In the genomic region with DNA sequence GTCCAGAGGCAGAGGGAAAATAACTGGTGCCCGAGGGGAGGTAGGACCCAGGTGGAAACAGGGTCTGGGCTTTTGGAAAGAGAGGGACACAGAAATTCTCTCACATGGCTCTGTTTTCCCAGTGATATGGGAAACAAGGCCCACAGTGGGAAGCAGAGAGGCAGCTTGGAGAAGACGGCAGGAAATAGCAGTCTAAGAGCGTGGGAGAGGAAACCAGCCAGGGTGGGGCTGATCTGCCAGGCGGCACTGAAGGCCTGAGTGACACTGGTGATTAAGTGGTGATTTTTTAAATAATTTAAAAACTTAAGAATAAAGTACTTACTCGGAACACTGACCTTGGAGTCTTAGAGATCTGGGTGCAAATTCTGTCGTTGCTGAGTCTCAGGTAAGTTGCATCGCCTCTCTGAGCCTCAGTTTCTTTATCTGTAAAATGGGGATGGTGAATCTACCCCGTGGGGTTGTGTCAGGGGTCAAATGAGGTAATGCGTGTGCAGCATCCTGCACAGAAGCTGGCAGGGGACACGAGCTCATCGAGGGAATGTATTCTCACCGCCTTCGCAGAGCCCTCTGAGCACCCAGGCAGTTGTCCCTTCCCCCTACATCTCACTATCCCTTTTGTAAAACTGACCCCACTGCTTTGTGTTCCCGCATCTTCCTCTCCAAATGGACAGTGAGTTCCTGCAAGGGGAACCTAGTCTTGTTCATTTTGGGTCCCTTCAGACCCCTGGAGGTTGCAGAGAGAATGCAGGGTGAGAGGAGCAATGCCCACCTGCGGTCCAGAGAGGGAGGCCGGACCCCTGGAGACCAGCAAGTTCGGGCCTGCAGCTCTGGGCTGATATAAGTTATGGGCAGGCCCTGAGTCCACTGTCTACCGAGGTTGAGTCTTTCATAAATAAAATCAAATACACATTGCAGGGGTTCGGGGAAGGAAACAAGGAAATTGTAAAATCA, we compare ENCODE assay signal across 17 cellular contexts.
A peak's percentile ranks its signal among the peaks of the same experiment; 100 is the strongest.
DNase-seq lines count a peak whose midpoint lies in the region; ATAC-seq and TF ChIP-seq lines count a peak whose summit lies in the region.
"Had no signal": no experiment of that assay in that cellular context is flagged by ENCODE, and none has a peak within 500 bp of the region (broad histone marks: within the 10 kb centered on the region; RNA-seq: fewer than 3 reads in every experiment).

No MANE protein-coding gene starts in this region.

- ATAC-seq in GM21737 (IDR thresholded peaks at IDR 0.05; ENCODE audit: unreplicated experiment): no peak
- no peak for ATAC-seq in GM21825 (IDR thresholded peaks at IDR 0.05; ENCODE audit: unreplicated experiment)
- ATAC-seq: CD8-positive, alpha-beta T cell; gastroesophageal sphincter had no signal

- H2BK120ac ChIP-seq in neuronal stem cell (ENCODE audit: low read depth, low read length): no peak overlapping the region

- H4K91ac ChIP-seq in neuronal stem cell (ENCODE audit: low read depth, low read length, poor library complexity): no peak overlapping the region

- no peak overlapping the region for H2AFZ ChIP-seq in neuronal stem cell (ENCODE audit: low read length)

- no peak overlapping the region for H3K27ac ChIP-seq in neuronal stem cell (replicated peaks; ENCODE audit: low read length)
- H3K27ac ChIP-seq: gastroesophageal sphincter, stomach had no signal

- H3K18ac ChIP-seq in neuronal stem cell (ENCODE audit: low read length): no peak overlapping the region

- H3K4ac ChIP-seq in neuronal stem cell (ENCODE audit: low read length): no peak overlapping the region

- DNase-seq in Daoy (ENCODE audit: low read depth) (peak; percentile 42), HT1080 (ENCODE audit: low read depth) (peak; percentile 27), choroid plexus epithelial cell (ENCODE audit: low read depth) (peak; percentile 8), neuronal stem cell (ENCODE audit: low spot score) (no peak), occipital lobe (lab: John Stamatoyannopoulos, UW) (no peak), NCI-H748 treated with DMSO at 0.1 percent for 48 hours (lab: John Stamatoyannopoulos, UW) (no peak)
- DNase-seq: activated CD4-positive, alpha-beta T cell treated with anti-CD3 and anti-CD28 coated beads for 48 hours; CD8-positive, alpha-beta T cell; central memory CD4-positive, alpha-beta T cell; GDM1; NCI-H1048; stomach; T-helper 9 cell had no signal

- H3K27me3 ChIP-seq in neuronal stem cell (ENCODE audit: control insufficient read depth in 3 of 3, insufficient read depth in 3 of 3, low read depth in 1 of 3, low read length in 3 of 3): no peaks in the 10 kb centered on the region
- H3K27me3 ChIP-seq: gastroesophageal sphincter had no signal

- no peaks in the 10 kb centered on the region for H3K79me1 ChIP-seq in neuronal stem cell (ENCODE audit: low read depth, low read length)

- no peaks in the 10 kb centered on the region for H3K9me3 ChIP-seq in neuronal stem cell (replicated peaks in 1 of 2; ENCODE audit: control insufficient read depth in 2 of 2, insufficient read depth in 1 of 2, low read depth in 1 of 2, low read length in 2 of 2)
- H3K9me3 ChIP-seq: prostate gland, stomach had no signal

- no peak overlapping the region for H3K23ac ChIP-seq in neuronal stem cell (ENCODE audit: low read depth, low read length, poor library complexity)

- no peak overlapping the region for H3K4me2 ChIP-seq in neuronal stem cell (ENCODE audit: insufficient read depth, low read length, poor library complexity, severe bottlenecking)

- H4K8ac ChIP-seq in neuronal stem cell (ENCODE audit: low read depth, low read length): no peak overlapping the region

- no peak overlapping the region for H2BK12ac ChIP-seq in neuronal stem cell (ENCODE audit: low read length)

- no peaks in the 10 kb centered on the region for H3K36me3 ChIP-seq in neuronal stem cell (replicated peaks in 1 of 2; ENCODE audit: control insufficient read depth in 2 of 2, insufficient read depth in 2 of 2, low read length in 2 of 2)
- H3K36me3 ChIP-seq: gastroesophageal sphincter, prostate gland, stomach had no signal

- WGBS in neuronal stem cell (ENCODE audit: extremely low coverage in 2 of 2, insufficient read length in 2 of 2, insufficient replicate concordance in 1 of 2), 2 donors: no CpG with 5 or more reads among the region's 19 CpGs

- H3K4me3 ChIP-seq in choroid plexus epithelial cell (ENCODE audit: low read depth, low read length): no peak overlapping the region
- no peak overlapping the region for H3K4me3 ChIP-seq in neuronal stem cell (ENCODE audit: low read length in 2 of 2)
- H3K4me3 ChIP-seq: gastroesophageal sphincter, prostate gland, stomach had no signal

- peak overlapping the region; percentile 31 for H3K14ac ChIP-seq in neuronal stem cell (ENCODE audit: low read length)

- no peak overlapping the region for H2BK15ac ChIP-seq in neuronal stem cell (ENCODE audit: low read length)

- H3K4me1 ChIP-seq in neuronal stem cell (ENCODE audit: control insufficient read depth in 2 of 2, insufficient read depth in 1 of 2, low read depth in 1 of 2, low read length in 2 of 2): peaks cover 0 to 2% of the 10 kb centered on the region in 2 donors
- H3K4me1 ChIP-seq: gastroesophageal sphincter had no signal

- TF ChIP-seq CTCF in choroid plexus epithelial cell (conservative IDR thresholded peaks at IDR 0.05; ENCODE audit: low read depth, low read length): no peak

- no peak overlapping the region for H2AK5ac ChIP-seq in neuronal stem cell (ENCODE audit: low read depth, low read length)

- H2BK5ac ChIP-seq in neuronal stem cell (ENCODE audit: low read length): no peak overlapping the region

- H3K9ac ChIP-seq in neuronal stem cell (ENCODE audit: low read depth, low read length, poor library complexity): no peak overlapping the region

Comparison
In these comparisons a context has a peak if more than half of its experiments do, and no peak if none do; other contexts are left out.
1. DNase-seq: peak in Daoy (single experiment), HT1080 (single experiment) and choroid plexus epithelial cell (single experiment); none in neuronal stem cell (single experiment), occipital lobe (single experiment) and NCI-H748 treated with DMSO at 0.1 percent for 48 hours (single experiment).